In genomic region chr4:147734496-147734895, GRCh38 we compare ENCODE assay signal across 12 cellular contexts. TPM values are rescaled to one million over a fixed set of nuclear protein-coding genes. Genes with fewer than 3 reads are reported as not detected.
DNase-seq lines count a peak whose midpoint lies in the region; ATAC-seq and TF ChIP-seq lines count a peak whose summit lies in the region.
"Had no signal": no experiment of that assay in that cellular context is flagged by ENCODE, and none has a peak within 500 bp of the region (broad histone marks: within the 10 kb centered on the region; RNA-seq: fewer than 3 reads in every experiment).

No MANE protein-coding gene starts in this region.

- CTCF ChIA-PET in Caco-2 (lab: Charles Lee): interaction anchor here (0.7 to 1.5 kb wide), 3 partner anchors 53 to 132 kb away, joined by 4 to 6 read pairs (median 5); no protein-coding TSS in a partner anchor

- TF ChIP-seq CTCF in Caco-2 (IDR thresholded peaks at IDR 0.05; ENCODE audit: insufficient read depth in 1 of 2, low read depth in 1 of 2, low read length in 1 of 2, severe bottlenecking in 1 of 2, unreplicated experiment in 1 of 2) (no peak), OCI-LY3 (IDR thresholded peaks at IDR 0.05; ENCODE audit: low read depth, low read length) (no peak), fibroblast of pulmonary artery (IDR thresholded peaks at IDR 0.05; ENCODE audit: low read length, missing control alignments) (no peak)

- H3K27me3 ChIP-seq in Caco-2 (replicated peaks; ENCODE audit: control insufficient read depth, insufficient read depth, low read length): no peaks in the 10 kb centered on the region
- H3K27me3 ChIP-seq in OCI-LY3 (ENCODE audit: low read depth, low read length): peaks cover 12% of the 10 kb centered on the region
- H3K27me3 ChIP-seq in skeletal muscle satellite cell (ENCODE audit: control insufficient read depth, insufficient read depth, low read length): no peaks in the 10 kb centered on the region

- H3K36me3 Mint-ChIP-seq in Caco-2 (ENCODE audit: insufficient read depth, unreplicated experiment): no peaks in the 10 kb centered on the region

- peaks cover 53% of the 10 kb centered on the region for H3K4me1 ChIP-seq in Caco-2
- peaks cover 46% of the 10 kb centered on the region for H3K4me1 ChIP-seq in OCI-LY3 (ENCODE audit: low read length)
- peaks cover 38% of the 10 kb centered on the region for H3K4me1 ChIP-seq in skeletal muscle satellite cell (ENCODE audit: control insufficient read depth, insufficient read depth, low read length)

- peaks cover 33% of the 10 kb centered on the region for H3K79me2 ChIP-seq in OCI-LY3 (ENCODE audit: low read length)

- no peak overlapping the region for H3K9ac ChIP-seq in OCI-LY3 (ENCODE audit: low read length)
- peak overlapping the region; percentile 94 for H3K9ac ChIP-seq in skeletal muscle satellite cell (ENCODE audit: low read depth, low read length)

- intact Hi-C loops in Caco-2 (cut with micrococcal nuclease; ENCODE audit: unreplicated experiment) (loop anchor here (2.0 kb wide), 1 partner anchor 26 kb away; no protein-coding TSS in a partner anchor), left colon (cut with DNase I, micrococcal nuclease) (no loop called here)

- H3K9me3 ChIP-seq in Caco-2 (no peaks in the 10 kb centered on the region), OCI-LY3 (ENCODE audit: insufficient read depth, low read length) (no peaks in the 10 kb centered on the region), skeletal muscle satellite cell (replicated peaks; ENCODE audit: low read length) (no peaks in the 10 kb centered on the region)

- POLR2A ChIA-PET in Caco-2 (lab: Charles Lee): no interaction called here

- no peak for DNase-seq in Caco-2
- DNase-seq in fibroblast of pulmonary artery (ENCODE audit: low read depth): no peak
- DNase-seq in activated CD4-positive, alpha-beta T cell treated with anti-CD3 and anti-CD28 coated beads for 1 hour: no peak
- DNase-seq in left colon: no peak
- DNase-seq: activated naive CD4-positive, alpha-beta T cell treated with Interleukin-2 at 50 U/mL for 16 hours; NCI-H146 had no signal

- H3K4me1 Mint-ChIP-seq in Caco-2 (ENCODE audit: low read depth, unreplicated experiment): peaks cover 38% of the 10 kb centered on the region

- no TSS peak for BruUV-seq in Caco-2 (replicated peaks; lab: Mats Ljungman, UMichigan)

- H3K4me2 ChIP-seq in OCI-LY3 (ENCODE audit: low read length) (peak overlapping the region; percentile 90), skeletal muscle satellite cell (ENCODE audit: low read length) (peak overlapping the region; percentile 92)

- peaks cover 9% of the 10 kb centered on the region; the same call in 1 of the 2 replicates for H4K20me1 ChIP-seq in OCI-LY3 (ENCODE audit: insufficient read depth, low read length)

- no peaks in the 10 kb centered on the region for H3K9me3 Mint-ChIP-seq in Caco-2 (ENCODE audit: unreplicated experiment)
- H3K9me3 Mint-ChIP-seq: endodermal cell, GM23338 had no signal

- no peak for ATAC-seq in HG03469 (IDR thresholded peaks at IDR 0.05; ENCODE audit: unreplicated experiment)
- no peak for ATAC-seq in HG03521 (IDR thresholded peaks at IDR 0.05; ENCODE audit: unreplicated experiment)
- ATAC-seq in left colon: no peak
- ATAC-seq: GM23338 had no signal

- H3K27ac Mint-ChIP-seq in Caco-2 (ENCODE audit: unreplicated experiment): peak overlapping the region; percentile 38
- H3K27ac Mint-ChIP-seq: GM23338 had no signal

- H3K27ac ChIP-seq in OCI-LY3 (ENCODE audit: low read length): no peak overlapping the region

- no peak overlapping the region for H2AFZ ChIP-seq in OCI-LY3 (ENCODE audit: low read depth, low read length)
- H2AFZ ChIP-seq: GM23338 had no signal

- no peaks in the 10 kb centered on the region for H3K27me3 Mint-ChIP-seq in Caco-2 (ENCODE audit: insufficient read depth, unreplicated experiment)

- H3K4me3 Mint-ChIP-seq in Caco-2 (ENCODE audit: unreplicated experiment): peak overlapping the region; percentile 79

- H3K36me3 ChIP-seq in Caco-2 (ENCODE audit: control insufficient read depth, insufficient read depth, low read length): no peaks in the 10 kb centered on the region
- no peaks in the 10 kb centered on the region for H3K36me3 ChIP-seq in OCI-LY3 (replicated peaks; ENCODE audit: low read depth, low read length)
- no peaks in the 10 kb centered on the region for H3K36me3 ChIP-seq in skeletal muscle satellite cell (ENCODE audit: insufficient read depth, low read length)

- H3K4me3 ChIP-seq in Caco-2 (ENCODE audit: low read depth, low read length): no peak overlapping the region
- H3K4me3 ChIP-seq in OCI-LY3 (ENCODE audit: low read length): peak overlapping the region; percentile 76
- H3K4me3 ChIP-seq in fibroblast of pulmonary artery (replicated peaks; ENCODE audit: low read depth, low read length): peak overlapping the region; percentile 67
- peak overlapping the region; percentile 98 for H3K4me3 ChIP-seq in skeletal muscle satellite cell (ENCODE audit: low read length)

RNA-seq across cellular contexts. Expression of gene ARHGAP10, which starts 2.6 kb away (rescaled TPM):
- total RNA-seq in Caco-2 (2022) (33.2 and 36.6 TPM in 2 replicates), left colon (10 to 100 TPM in 1 of 2 donors, 1 to 10 TPM in 1; 3.7 to 14.5 TPM)
- total RNA-seq in skeletal muscle satellite cell (2012; rRNA removed): 29.7 and 33.5 TPM in 2 replicates

RNA-seq across cellular contexts. Expression of gene PRMT9, which starts 50.5 kb away (rescaled TPM):
- total RNA-seq in Caco-2 (2022) (7.5 and 8.6 TPM in 2 replicates), left colon (1 to 10 TPM; 5.1 to 7.1 TPM)
- total RNA-seq in skeletal muscle satellite cell (2012; rRNA removed): 7.4 and 11.9 TPM in 2 replicates
